In genomic region chr15:77393471-77393840, GRCh38 we compare ENCODE assay signal across 25 cellular contexts. TPM values are rescaled to one million over a fixed set of nuclear protein-coding genes. Genes with fewer than 3 reads are reported as not detected.
A peak's percentile ranks its signal among the peaks of the same experiment; 100 is the strongest.
DNase-seq lines count a peak whose midpoint lies in the region; ATAC-seq and TF ChIP-seq lines count a peak whose summit lies in the region.
"Had no signal": no experiment of that assay in that cellular context is flagged by ENCODE, and none has a peak within 500 bp of the region (broad histone marks: within the 10 kb centered on the region; RNA-seq: fewer than 3 reads in every experiment).

No MANE protein-coding gene starts in this region.

- TF ChIP-seq CTCF in IMR-90 (conservative IDR thresholded peaks at IDR 0.05; ENCODE audit: low read depth, low read length): no peak
- no peak for TF ChIP-seq CTCF in astrocyte of the spinal cord (IDR thresholded peaks at IDR 0.05; ENCODE audit: low read depth, low read length)
- TF ChIP-seq CTCF in foreskin keratinocyte (conservative IDR thresholded peaks at IDR 0.05): no peak

- no peak overlapping the region for H3K14ac ChIP-seq in IMR-90 (replicated peaks; ENCODE audit: low read depth, low read length)

- peak overlapping the region; percentile 63; the same call in 1 of the 2 replicates for H3K23ac ChIP-seq in IMR-90 (ENCODE audit: low read depth, low read length)

- H2AK9ac ChIP-seq in IMR-90 (replicated peaks; ENCODE audit: low read depth, low read length, poor library complexity): no peak overlapping the region

- no peak overlapping the region for H2BK5ac ChIP-seq in IMR-90 (ENCODE audit: low read depth, low read length, poor library complexity, severe bottlenecking)

- 0 out of 2 replicates have a peak overlapping the region, but pooled peaks have one; percentile 4 for H2BK20ac ChIP-seq in IMR-90 (ENCODE audit: low read depth, low read length)

- peaks cover 12% of the 10 kb centered on the region for H3K4me1 ChIP-seq in IMR-90 (ENCODE audit: control insufficient read depth, insufficient read depth, low read length)
- H3K4me1 ChIP-seq in foreskin keratinocyte: no peaks in the 10 kb centered on the region
- H3K4me1 ChIP-seq: BLaER1, parathyroid adenoma, Peyer's patch had no signal

- dilution Hi-C loops in IMR-90 (cut with HindIII; ENCODE audit: low sequenced_read_pairs, unreplicated experiment): no loop called here

- peak; percentile 53 for ATAC-seq in IMR-90 (ENCODE audit: low read depth)
- ATAC-seq in foreskin keratinocyte: peak; percentile 57
- no peak for ATAC-seq in GM19328 (IDR thresholded peaks at IDR 0.05; ENCODE audit: unreplicated experiment)
- ATAC-seq: activated CD4-positive, CD25-positive, alpha-beta regulatory T cell treated with anti-CD3 and anti-CD28 coated beads, Interleukin-2, amount 50 U/mL, for 24 hours; activated T-helper 17 cell treated with anti-CD3 and anti-CD28 coated beads, Interleukin-2, amount 50 U/mL, for 72 hours; esophagus mucosa; sciatic nerve had no signal

- peaks cover 22% of the 10 kb centered on the region for H3K9me1 ChIP-seq in IMR-90 (ENCODE audit: insufficient read depth, low read length)

- H2AK5ac ChIP-seq in IMR-90 (ENCODE audit: low read depth, low read length): no peak overlapping the region

- no peak overlapping the region for H2BK15ac ChIP-seq in IMR-90 (ENCODE audit: low read depth, low read length)

- peaks cover 3% of the 10 kb centered on the region; the same call in 1 of the 2 replicates for H3K36me3 ChIP-seq in IMR-90 (ENCODE audit: control insufficient read depth, insufficient read depth, low read length)
- H3K36me3 ChIP-seq: BLaER1, Peyer's patch had no signal

- H4K20me1 ChIP-seq in IMR-90 (ENCODE audit: insufficient read depth, low read length): peaks cover 77% of the 10 kb centered on the region
- H4K20me1 ChIP-seq: BLaER1 had no signal

- H2BK120ac ChIP-seq in IMR-90 (ENCODE audit: low read depth, low read length): no peak overlapping the region

- no peak overlapping the region for H3K4ac ChIP-seq in IMR-90 (ENCODE audit: low read depth, low read length)

- H2AFZ ChIP-seq in IMR-90 (replicated peaks; ENCODE audit: low read length, poor library complexity): no peak overlapping the region
- H2AFZ ChIP-seq: parathyroid adenoma had no signal

- H3K27ac ChIP-seq in IMR-90 (ENCODE audit: insufficient read depth, low read length) (no peak overlapping the region), foreskin keratinocyte (no peak overlapping the region)
- H3K27ac ChIP-seq: BLaER1, coronary artery, parathyroid adenoma, Peyer's patch had no signal

- in situ Hi-C loops in IMR-90 (cut with MboI; ENCODE audit: low sequenced_read_pairs) (no loop called here), astrocyte of the spinal cord (cut with HindIII; ENCODE audit: low sequenced_read_pairs) (no loop called here)

- intact Hi-C loops in IMR-90 (cut with micrococcal nuclease) (no loop called here), head of caudate nucleus (cut with DNase I) (no loop called here)

- H3K9me3 ChIP-seq in IMR-90 (ENCODE audit: control insufficient read depth, insufficient read depth, low read length): peaks cover 5% of the 10 kb centered on the region

- no peak overlapping the region for H3K18ac ChIP-seq in IMR-90 (ENCODE audit: low read depth, low read length)

- no peak overlapping the region for H4K91ac ChIP-seq in IMR-90 (ENCODE audit: insufficient read depth, low read depth, low read length)

- TF ChIP-seq RAD21 in IMR-90 (IDR thresholded peaks at IDR 0.05; ENCODE audit: low read length): no peak

- POLR2A ChIA-PET in IMR-90 (lab: Charles Lee; ENCODE audit: unreplicated experiment): no interaction called here

- H4K5ac ChIP-seq in IMR-90 (ENCODE audit: low read depth, low read length): no peak overlapping the region

- no TSS peak for BruUV-seq in IMR-90 (replicated peaks; lab: Mats Ljungman, UMichigan)

- CTCF ChIA-PET in IMR-90 (lab: Yijun Ruan, JAX): no interaction called here

- DNase-seq in EL (peak; percentile 80), IMR-90 (peak; percentile 60), astrocyte of the spinal cord (ENCODE audit: low read depth, low spot score) (peak; percentile 18), foreskin keratinocyte (peak; percentile 49 to 74), head of caudate nucleus (no peak), NCI-H526 (lab: John Stamatoyannopoulos, UW) (no peak), middle frontal gyrus (ENCODE audit: extremely low spot score, low spot score) (no peak)
- DNase-seq: ACHN; activated CD4-positive, alpha-beta T cell treated with anti-CD3 and anti-CD28 coated beads, Interleukin-2, amount 50 U/mL, for 48 hours; activated CD8-positive, alpha-beta memory T cell treated with anti-CD3 and anti-CD28 coated beads, Interleukin-2, amount 50 U/mL, for 4 hours; activated naive CD4-positive, alpha-beta T cell treated with anti-CD3 and anti-CD28 coated beads, Interleukin-2, amount 50 U/mL, for 16 hours; DMS53; NCI-H1105 treated with DMSO at 0.1 percent for 48 hours; NCI-H2029; Peyer's patch; stimulated activated CD4-positive, alpha-beta T cell treated with anti-CD3 and anti-CD28 coated beads, Interleukin-4, amount 100 ng/mL, for 4 hours; stimulated activated naive CD4-positive, alpha-beta T cell treated with Interleukin-2 at 50 U/mL for 16 hours had no signal

- no peaks in the 10 kb centered on the region for H3K27me3 ChIP-seq in IMR-90 (ENCODE audit: control insufficient read depth, insufficient read depth, low read length)
- H3K27me3 ChIP-seq in foreskin keratinocyte: no peaks in the 10 kb centered on the region
- H3K27me3 ChIP-seq: BLaER1, Peyer's patch had no signal

- TF ChIP-seq POLR2A in IMR-90 (IDR thresholded peaks at IDR 0.05; ENCODE audit: low read depth, low read length): no peak

- H3K4me3 ChIP-seq in IMR-90 (ENCODE audit: insufficient read depth, low read depth, low read length) (no peak overlapping the region), astrocyte of the spinal cord (ENCODE audit: low read depth, low read length) (no peak overlapping the region)
- H3K4me3 ChIP-seq: BLaER1, coronary artery, Peyer's patch had no signal

- H3K4me2 ChIP-seq in IMR-90 (ENCODE audit: low read depth, low read length): no peak overlapping the region
- H3K4me2 ChIP-seq: BLaER1 had no signal

- H3K9ac ChIP-seq in IMR-90 (ENCODE audit: low read depth, low read length): no peak overlapping the region
- H3K9ac ChIP-seq: BLaER1, parathyroid adenoma had no signal

- no peak overlapping the region for H4K8ac ChIP-seq in IMR-90 (ENCODE audit: low read depth in 2 of 2, low read length in 2 of 2)

- H3K56ac ChIP-seq in IMR-90 (ENCODE audit: extremely low read depth, insufficient read depth, low read length): no peak overlapping the region

- peaks cover 25 to 69% of the 10 kb centered on the region in 2 experiments for H3K79me1 ChIP-seq in IMR-90 (ENCODE audit: low read depth in 1 of 2, low read length in 2 of 2)

TF ChIP-seq in IMR-90, 13 proteins besides CTCF, POLR2A, EP300 and RAD21:
- no peak for TF ChIP-seq MAZ (IDR thresholded peaks at IDR 0.05; ENCODE audit: borderline replicate concordance, low read depth, low read length)
- no peak for TF ChIP-seq ELK1 (IDR thresholded peaks at IDR 0.05; ENCODE audit: borderline replicate concordance, low read depth, low read length)
- no peak for TF ChIP-seq SMC3 (IDR thresholded peaks at IDR 0.05; ENCODE audit: low read depth, low read length)
- TF ChIP-seq CEBPB (IDR thresholded peaks at IDR 0.05; ENCODE audit: low read depth, low read length): no peak
- no peak for TF ChIP-seq NFE2L2 (IDR thresholded peaks at IDR 0.05; ENCODE audit: low read depth, low read length)
- no peak for TF ChIP-seq CHD1 (IDR thresholded peaks at IDR 0.05; ENCODE audit: low read depth, low read length)
- no peak for TF ChIP-seq MXI1 (IDR thresholded peaks at IDR 0.05; ENCODE audit: borderline replicate concordance, low read depth, low read length)
- no peak for TF ChIP-seq RCOR1 (IDR thresholded peaks at IDR 0.05; ENCODE audit: insufficient replicate concordance, low read length)

RNA-seq across cellular contexts. Expression of gene PEAK1, which starts 26.4 kb away (rescaled TPM):
- 43.9 and 49.2 TPM in 2 replicates for total RNA-seq in IMR-90 (2012; rRNA removed)
- 21.5 TPM in 2 replicates for polyA plus RNA-seq in IMR-90 (2012; rRNA removed)
- polyA plus RNA-seq in IMR-90 (2012; cell fraction: cytosol; rRNA removed): 9.7 and 11.4 TPM in 2 replicates
- polyA plus RNA-seq in IMR-90 (2012; cell fraction: nucleus; rRNA removed; ENCODE audit: low replicate concordance): 15.4 and 44.4 TPM in 2 replicates
- 8.8 and 9.1 TPM in 2 replicates for total RNA-seq in foreskin keratinocyte
- polyA plus RNA-seq in foreskin keratinocyte: 0.57 and 0.81 TPM in 2 replicates

RNA-seq across cellular contexts. Expression of gene HMG20A, which starts 27.2 kb away (rescaled TPM):
- 25.3 and 28.6 TPM in 2 replicates for total RNA-seq in IMR-90 (2012; rRNA removed)
- 22.0 and 22.3 TPM in 2 replicates for polyA plus RNA-seq in IMR-90 (2012; rRNA removed)
- 7.2 and 10.0 TPM in 2 replicates for polyA plus RNA-seq in IMR-90 (2012; cell fraction: cytosol; rRNA removed)
- polyA plus RNA-seq in IMR-90 (2012; cell fraction: nucleus; rRNA removed; ENCODE audit: low replicate concordance): 13.0 and 45.0 TPM in 2 replicates
- total RNA-seq in foreskin keratinocyte: 23.8 and 25.3 TPM in 2 replicates
- 9.6 and 11.9 TPM in 2 replicates for polyA plus RNA-seq in foreskin keratinocyte

Comparison
In these comparisons a context has a peak if more than half of its experiments do, and no peak if none do; other contexts are left out.
1. DNase-seq: peak in EL (single experiment), IMR-90 (single experiment), astrocyte of the spinal cord (single experiment) and foreskin keratinocyte (2 of 2); none in head of caudate nucleus (0 of 42), NCI-H526 (0 of 2) and middle frontal gyrus (single experiment).